In genomic region chr20:52727740-52728456, GRCh38 we compare ENCODE assay signal across 24 cellular contexts.
DNase-seq lines count a peak whose midpoint lies in the region; ATAC-seq, FAIRE-seq and TF ChIP-seq lines count a peak whose summit lies in the region.
"Had no signal": no experiment of that assay in that cellular context is flagged by ENCODE, and none has a peak within 500 bp of the region (broad histone marks: within the 10 kb centered on the region; RNA-seq: fewer than 3 reads in every experiment).

No MANE protein-coding gene starts in this region.

- peaks cover 28% of the 10 kb centered on the region for H3K9me3 ChIP-seq in HepG2 (ENCODE audit: low read length)
- no peaks in the 10 kb centered on the region for H3K9me3 ChIP-seq in right lobe of liver
- H3K9me3 ChIP-seq in testis: no peaks in the 10 kb centered on the region
- H3K9me3 ChIP-seq: A549 had no signal

- FAIRE-seq in HepG2 (lab: Jason Lieb, UNC) (no peak), bronchial epithelial cell (lab: Jason Lieb, UNC) (peak; percentile 40)
- FAIRE-seq: A549, D721Med, GM12878, GM19239 had no signal

- TF ChIP-seq RAD21 in HepG2 (CRISPR knock-in tag; IDR thresholded peaks at IDR 0.05): no peak

- 53% methylated on average over 23 of the region's 24 CpGs for WGBS in HepG2 (ENCODE audit: low lambda C conversion rate)
- 85% methylated on average over 13 of the region's 24 CpGs for WGBS in right lobe of liver (ENCODE audit: insufficient coverage, low coverage, low lambda C conversion rate, missing lambda C conversion rate)
- WGBS in testis, 2 donors: 66 to 73% methylated on average over 14 to 24 of the region's 24 CpGs

- in situ Hi-C loops in HepG2 (cut with HindIII; ENCODE audit: extremely low pct_ligation_motif_present, low pct_unique_long_range_greater_than_20kb): loop anchor here (25.0 kb wide), 1 partner anchor 809 kb away; no protein-coding TSS in a partner anchor

- no peaks in the 10 kb centered on the region for H4K20me1 ChIP-seq in HepG2 (ENCODE audit: insufficient read depth, low read length)
- H4K20me1 ChIP-seq: BLaER1 treated with 17β-estradiol and CSF1 and Interleukin-3, amounts not matched to agents 10 nM and 100 nM had no signal

- H3K4me1 ChIP-seq in HepG2 (ENCODE audit: insufficient read depth, low read length) (no peaks in the 10 kb centered on the region), right lobe of liver (no peaks in the 10 kb centered on the region), testis (no peaks in the 10 kb centered on the region)
- H3K4me1 ChIP-seq: A549; BE2C; BLaER1 treated with 17β-estradiol and CSF1 and Interleukin-3, amounts not matched to agents 10 nM and 100 nM had no signal

- POLR2A ChIA-PET in HepG2 (lab: Yijun Ruan, JAX): no interaction called here

- no peak for TF ChIP-seq CTCF in HepG2 (CRISPR knock-in tag; IDR thresholded peaks at IDR 0.05)
- no peak for TF ChIP-seq CTCF in right lobe of liver (IDR thresholded peaks at IDR 0.05)
- TF ChIP-seq CTCF in bronchial epithelial cell (IDR thresholded peaks at IDR 0.05; ENCODE audit: insufficient read depth, low read length, severe bottlenecking): no peak
- TF ChIP-seq CTCF in testis (IDR thresholded peaks at IDR 0.05): no peak

- H3K4me3 ChIP-seq in HepG2 (replicated peaks in 1 of 3; ENCODE audit: insufficient read depth in 1 of 3, low read depth in 2 of 3, low read length in 3 of 3) (no peak overlapping the region), right lobe of liver (no peak overlapping the region), bronchial epithelial cell (ENCODE audit: low read depth, low read length) (no peak overlapping the region), testis (peak overlapping the region in 1 of 2 donors; percentile 27)
- H3K4me3 ChIP-seq: A549; BLaER1 treated with 17β-estradiol and CSF1 and Interleukin-3, amounts not matched to agents 10 nM and 100 nM; GM12878; GM23248 had no signal

- H3K27ac ChIP-seq in HepG2 (ENCODE audit: extremely low read length, insufficient read depth, low read length) (no peak overlapping the region), right lobe of liver (no peak overlapping the region), testis (no peak overlapping the region)
- H3K27ac ChIP-seq: A549; BLaER1 treated with 17β-estradiol and CSF1 and Interleukin-3, amounts not matched to agents 10 nM and 100 nM; GM23248 had no signal

- DNase-seq in HepG2 (ENCODE audit: low spot score) (no peak), right lobe of liver (no peak), bronchial epithelial cell (ENCODE audit: low read depth) (no peak), testis (peak; percentile 74), retina (no peak), amygdala (lab: John Stamatoyannopoulos, UW) (no peak)
- DNase-seq: 8988T; ACHN; AML-193; BE2C; CD4-positive, alpha-beta T cell; CD8-positive, alpha-beta memory T cell; DMS 273 treated with DMSO at 0.1 percent for 48 hours; DMS79; EL; GDM1; GM23248; H9 had no signal

- no peaks in the 10 kb centered on the region for H3K79me2 ChIP-seq in HepG2 (ENCODE audit: insufficient read depth, low read length)

- TF ChIP-seq POLR2A in HepG2 (IDR thresholded peaks at IDR 0.05; ENCODE audit: insufficient read depth in 1 of 2, low read depth in 2 of 2, low read length in 2 of 2) (no peak), right lobe of liver (IDR thresholded peaks at IDR 0.05) (no peak), testis (IDR thresholded peaks at IDR 0.05) (no peak)

- no peak overlapping the region for H2AFZ ChIP-seq in HepG2 (ENCODE audit: low read length)
- H2AFZ ChIP-seq: GM23248 had no signal

- no TSS peak for BruUV-seq in HepG2 (replicated peaks; lab: Mats Ljungman, UMichigan)

- intact Hi-C loops in HepG2 (cut with micrococcal nuclease; ENCODE audit: unreplicated experiment): no loop called here
- intact Hi-C loops in right lobe of liver (cut with DNase I): no loop called here
- intact Hi-C loops in testis (cut with DNase I; ENCODE audit: low total_unique reads): no loop called here

- H3K4me2 ChIP-seq in HepG2 (ENCODE audit: low read depth, low read length): no peak overlapping the region
- H3K4me2 ChIP-seq: A549; BLaER1 treated with 17β-estradiol and CSF1 and Interleukin-3, amounts not matched to agents 10 nM and 100 nM had no signal

- H3K27me3 ChIP-seq in HepG2 (ENCODE audit: control insufficient read depth in 1 of 2, insufficient read depth in 2 of 2, low read length in 2 of 2) (no peaks in the 10 kb centered on the region), right lobe of liver (no peaks in the 10 kb centered on the region), bronchial epithelial cell (ENCODE audit: control insufficient read depth, insufficient read depth, low read length) (no peaks in the 10 kb centered on the region), testis (no peaks in the 10 kb centered on the region)
- H3K27me3 ChIP-seq: BE2C; BLaER1 treated with 17β-estradiol and CSF1 and Interleukin-3, amounts not matched to agents 10 nM and 100 nM had no signal

- no peak overlapping the region for H3K9ac ChIP-seq in HepG2 (ENCODE audit: insufficient read depth, low read depth, low read length)
- H3K9ac ChIP-seq: BLaER1 treated with 17β-estradiol and CSF1 and Interleukin-3, amounts not matched to agents 10 nM and 100 nM; GM23248 had no signal

- TF ChIP-seq EP300 in HepG2 (IDR thresholded peaks at IDR 0.05; ENCODE audit: low read depth in 2 of 2, low read length in 2 of 2) (no peak), HepG2 (CRISPR knock-in tag; IDR thresholded peaks at IDR 0.05; ENCODE audit: borderline replicate concordance) (no peak)

- CTCF ChIA-PET in HepG2 (lab: Yijun Ruan, JAX; ENCODE audit: low intra/inter-chr PET ratio, low total read pairs): no interaction called here

- ATAC-seq in HepG2 (no peak), right lobe of liver (no peak)
- ATAC-seq: A549, GM12878, HCT116 had no signal

- H3K36me3 ChIP-seq in HepG2 (replicated peaks in 1 of 2; ENCODE audit: control insufficient read depth in 1 of 2, insufficient read depth in 2 of 2, low read length in 2 of 2) (no peaks in the 10 kb centered on the region), right lobe of liver (no peaks in the 10 kb centered on the region), bronchial epithelial cell (ENCODE audit: control insufficient read depth, insufficient read depth, low read length) (no peaks in the 10 kb centered on the region), testis (ENCODE audit: low read depth, missing control alignments) (no peaks in the 10 kb centered on the region)
- H3K36me3 ChIP-seq: BE2C; BLaER1 treated with 17β-estradiol and CSF1 and Interleukin-3, amounts not matched to agents 10 nM and 100 nM had no signal

TF ChIP-seq in HepG2, 621 proteins besides CTCF, POLR2A, EP300 and RAD21:
- TF ChIP-seq ZNF83 (CRISPR knock-in tag; IDR thresholded peaks at IDR 0.05; ENCODE audit: borderline replicate concordance) (no peak), FOXO4 (CRISPR knock-in tag; conservative IDR thresholded peaks at IDR 0.05) (0 out of 2 replicates have a peak, but pooled peaks have one; percentile 59)
